In genomic region chr4:47698837-47699236, GRCh38 we compare ENCODE assay signal across 19 cellular contexts.
DNase-seq lines count a peak whose midpoint lies in the region; ATAC-seq and TF ChIP-seq lines count a peak whose summit lies in the region.
"Had no signal": no experiment of that assay in that cellular context is flagged by ENCODE, and none has a peak within 500 bp of the region (broad histone marks: within the 10 kb centered on the region; RNA-seq: fewer than 3 reads in every experiment).

No MANE protein-coding gene starts in this region.

- TF ChIP-seq POLR2A in ovary (IDR thresholded peaks at IDR 0.05), result no peak

- no peak for TF ChIP-seq EP300 in ovary (IDR thresholded peaks at IDR 0.05)

- WGBS in ovary, 3 donors, result 81 to 87% (median 86%) methylated on average over 3 of the region's 3 CpGs

- H3K9me3 ChIP-seq in RWPE2 (ENCODE audit: severe bottlenecking) (no peaks in the 10 kb centered on the region), ovary (no peaks in the 10 kb centered on the region)
- H3K9me3 ChIP-seq: BLaER1, Caco-2, HAP-1 had no signal

- TF ChIP-seq CTCF in RWPE2 (IDR thresholded peaks at IDR 0.05; ENCODE audit: poor library complexity, severe bottlenecking) (no peak), epithelial cell of esophagus (IDR thresholded peaks at IDR 0.05; ENCODE audit: insufficient read depth, low read depth, low read length, missing control alignments) (no peak), ovary (IDR thresholded peaks at IDR 0.05) (no peak)

- H3K4me1 ChIP-seq in RWPE2 (ENCODE audit: insufficient read depth, poor library complexity, severe bottlenecking), result no peaks in the 10 kb centered on the region
- no peaks in the 10 kb centered on the region for H3K4me1 ChIP-seq in ovary (ENCODE audit: insufficient read depth)
- H3K4me1 ChIP-seq: BLaER1, Caco-2, HAP-1 had no signal

- H3K27ac ChIP-seq in RWPE2 (ENCODE audit: poor library complexity, severe bottlenecking) (no peak overlapping the region), ovary (no peak overlapping the region)
- H3K27ac ChIP-seq: 22Rv1, BLaER1, C4-2B had no signal

- intact Hi-C loops in ovary (cut with DNase I), result no loop called here

- H3K27me3 ChIP-seq in RWPE2 (ENCODE audit: insufficient read depth, poor library complexity, severe bottlenecking) (peaks cover 3% of the 10 kb centered on the region), ovary (no peaks in the 10 kb centered on the region)
- H3K27me3 ChIP-seq: BLaER1 had no signal

- peak; percentile 19 for DNase-seq in DMS53 (lab: John Stamatoyannopoulos, UW)
- DNase-seq in DMS53 treated with DMSO at 0.1 percent for 48 hours (lab: John Stamatoyannopoulos, UW; ENCODE audit: unreplicated experiment), result no peak
- DNase-seq in HuH-7 (ENCODE audit: low spot score), result peak; percentile 29
- no peak for DNase-seq in RWPE2 (ENCODE audit: low spot score)
- peak; percentile 2 for DNase-seq in epithelial cell of esophagus (ENCODE audit: low read depth)
- DNase-seq in dermis blood vessel endothelial cell, result no peak
- no peak for DNase-seq in ovary
- DNase-seq: CD4-positive, CD25-positive, alpha-beta regulatory T cell; CD8-positive, alpha-beta T cell; DMS153; DMS79 treated with DMSO at 0.1 percent for 48 hours; GF-D8; GOT3 had no signal

- no peak overlapping the region for H3K4me3 ChIP-seq in RWPE2 (ENCODE audit: severe bottlenecking)
- no peak overlapping the region for H3K4me3 ChIP-seq in epithelial cell of esophagus (ENCODE audit: low read length)
- H3K4me3 ChIP-seq in ovary, result no peak overlapping the region
- H3K4me3 ChIP-seq: BLaER1, HAP-1 had no signal

- H3K36me3 ChIP-seq in RWPE2 (ENCODE audit: low read depth) (no peaks in the 10 kb centered on the region), ovary (no peaks in the 10 kb centered on the region)
- H3K36me3 ChIP-seq: BLaER1, HAP-1 had no signal

- ATAC-seq in RWPE2 (ENCODE audit: low read depth) (peak; percentile 10; the same call in 1 of the 3 replicates), GM21528 (IDR thresholded peaks at IDR 0.05; ENCODE audit: low FRiP score, unreplicated experiment) (no peak)
- ATAC-seq: CD8-positive, alpha-beta T cell had no signal

Comparison
In these comparisons a context has a peak if more than half of its experiments do, and no peak if none do; other contexts are left out.
1. DNase-seq: peak in DMS53 (single experiment), HuH-7 (single experiment) and epithelial cell of esophagus (single experiment); none in DMS53 treated with DMSO at 0.1 percent for 48 hours (single experiment), RWPE2 (single experiment), dermis blood vessel endothelial cell (single experiment) and ovary (0 of 5).